ENCODE assay signal across 8 cellular contexts in the genomic region with DNA sequence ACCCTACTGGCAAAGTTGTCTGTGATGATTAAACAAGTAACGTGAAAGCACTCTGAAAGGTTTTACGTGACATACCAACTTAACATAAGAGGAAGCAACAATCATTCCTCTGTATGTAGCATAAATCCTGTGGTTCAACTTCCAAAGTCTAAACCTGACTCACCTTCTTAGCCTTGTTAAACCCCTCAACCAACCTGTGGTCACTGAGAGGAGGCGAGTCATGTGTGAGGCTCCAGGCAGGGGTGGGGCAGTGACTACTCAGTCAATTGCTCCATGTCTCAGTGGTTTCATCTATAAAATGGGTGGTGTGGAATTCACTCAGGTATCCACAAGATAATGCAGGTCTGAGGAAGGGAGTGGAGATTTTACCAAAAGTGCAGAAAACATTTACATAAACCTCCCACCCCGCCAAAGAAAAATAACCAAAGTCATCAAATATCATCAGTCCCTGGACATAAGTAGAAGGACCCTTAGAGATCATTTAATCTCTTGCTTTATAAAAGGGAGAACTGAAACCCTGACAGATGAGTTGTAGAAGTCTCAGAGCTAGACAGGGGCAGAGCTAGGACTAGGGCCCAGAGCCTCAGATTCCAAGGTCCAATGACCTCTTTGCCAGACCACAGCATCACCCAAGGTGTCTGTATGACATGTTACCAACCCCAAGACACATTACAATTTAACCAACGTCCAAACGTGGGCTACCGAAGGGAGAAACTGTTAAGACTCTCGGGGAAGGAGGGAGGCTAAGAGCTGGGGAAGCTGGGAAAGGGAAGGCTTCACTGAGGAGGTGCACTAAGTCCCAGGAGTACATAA. TPM values are rescaled to one million over a fixed set of nuclear protein-coding genes. Genes with fewer than 3 reads are reported as not detected.
DNase-seq lines count a peak whose midpoint lies in the region; ATAC-seq, FAIRE-seq and TF ChIP-seq lines count a peak whose summit lies in the region.

No MANE protein-coding gene starts in this region.

- H4K20me1 ChIP-seq in HCT116 (ENCODE audit: insufficient read depth), result no peaks in the 10 kb centered on the region
- no peaks in the 10 kb centered on the region for H4K20me1 ChIP-seq in PC-9 (ENCODE audit: insufficient read depth)
- no peaks in the 10 kb centered on the region for H4K20me1 ChIP-seq in GM12878 (ENCODE audit: control insufficient read depth, insufficient read depth)

- peak; percentile 23 for FAIRE-seq in GM12878 (lab: Jason Lieb, UNC)

- H3F3A ChIP-seq in PC-9 (ENCODE audit: insufficient read depth, low read depth), result peaks cover 43% of the 10 kb centered on the region

- TF ChIP-seq RAD21 in HCT116 (IDR thresholded peaks at IDR 0.05; ENCODE audit: low read depth), result no peak
- TF ChIP-seq RAD21 in GM12878 (IDR thresholded peaks at IDR 0.05; ENCODE audit: insufficient read depth, low read depth, low read length), result no peak

- H3K79me2 ChIP-seq in HCT116 (ENCODE audit: insufficient read depth, low read length), result peaks cover 15% of the 10 kb centered on the region
- H3K79me2 ChIP-seq in PC-9 (ENCODE audit: low read depth), result peaks cover 20% of the 10 kb centered on the region
- peaks cover 54% of the 10 kb centered on the region for H3K79me2 ChIP-seq in GM12878 (ENCODE audit: control insufficient read depth, insufficient read depth, low read length)

- peak; percentile 54 to 60; a peak in 1 of 4 replicates for TF ChIP-seq EP300 in GM12878 (IDR thresholded peaks at IDR 0.05; ENCODE audit: borderline replicate concordance in 1 of 2, control insufficient read depth in 1 of 2, low read depth in 2 of 2, low read length in 2 of 2)

- ATAC-seq in HCT116 (peak; percentile 23; the same call in 1 of the 2 replicates), GM12878 (peak; percentile 74), HG02763 (IDR thresholded peaks at IDR 0.05; ENCODE audit: unreplicated experiment) (no peak)

- H3K4me2 ChIP-seq in HCT116 (ENCODE audit: low read length) (peak overlapping the region; percentile 90), PC-9 (peak overlapping the region; percentile 93), GM12878 (ENCODE audit: control insufficient read depth, insufficient read depth) (peak overlapping the region; percentile 94)

- TF ChIP-seq POLR2A in HCT116 (IDR thresholded peaks at IDR 0.05; ENCODE audit: borderline replicate concordance, extremely low read depth, insufficient read depth, insufficient read length) (no peak), GM12878 (IDR thresholded peaks at IDR 0.05; ENCODE audit: low read depth, low read length) (peak; percentile 36)

- CTCF ChIA-PET in HCT116 (lab: Charles Lee), result no interaction called here
- CTCF ChIA-PET in PC-9 (lab: Charles Lee), result interaction anchor here (0.5 kb wide), 1 partner anchor 86 kb away, joined by 5 read pairs; no protein-coding TSS in a partner anchor
- CTCF ChIA-PET in GM12878 (lab: Yijun Ruan, JAX), result interaction anchor here (0.5 to 8.6 kb wide), 9 partner anchors 8 to 211 kb away, joined by 3 to 119 read pairs (median 5); partner anchors contain the start of gene MXD1

- TF ChIP-seq CTCF in HCT116 (IDR thresholded peaks at IDR 0.05 in 2 of 3, conservative IDR thresholded peaks at IDR 0.05 in 1 of 3; ENCODE audit: borderline replicate concordance in 1 of 3, insufficient read depth in 1 of 3, low read depth in 2 of 3, low read length in 2 of 3) (no peak), PC-9 (conservative IDR thresholded peaks at IDR 0.05) (no peak), GM12878 (IDR thresholded peaks at IDR 0.05 in 2 of 3, conservative IDR thresholded peaks at IDR 0.05 in 1 of 3; ENCODE audit: control insufficient read depth in 2 of 3, extremely low read depth in 1 of 3, insufficient read depth in 1 of 3, low read depth in 3 of 3, low read length in 3 of 3) (no peak), neutrophil (IDR thresholded peaks at IDR 0.05) (no peak)

- no peak overlapping the region for H2AFZ ChIP-seq in HCT116 (ENCODE audit: low read depth, low read length, poor library complexity, severe bottlenecking)
- H2AFZ ChIP-seq in PC-9, result no peak overlapping the region
- no peak overlapping the region; the same call in 1 of the 2 replicates for H2AFZ ChIP-seq in GM12878 (ENCODE audit: control insufficient read depth, low read depth, low read length)

- H3K9me3 ChIP-seq in HCT116 (ENCODE audit: control insufficient read depth in 1 of 2, insufficient read depth in 1 of 2, low read depth in 1 of 2, low read length in 2 of 2) (no peaks in the 10 kb centered on the region), PC-9 (ENCODE audit: insufficient read depth, low read depth) (no peaks in the 10 kb centered on the region), GM12878 (replicated peaks; ENCODE audit: control insufficient read depth, insufficient read depth, low read length) (no peaks in the 10 kb centered on the region; the same call in 2 of the 3 replicates), neutrophil (no peaks in the 10 kb centered on the region)

- intact Hi-C loops in HCT116 (cut with micrococcal nuclease), result loop anchor here (2.0 kb wide), 1 partner anchor 169 kb away; the partner anchor contains the start of gene MXD1
- intact Hi-C loops in PC-9 (cut with micrococcal nuclease; ENCODE audit: unreplicated experiment), result no loop called here
- intact Hi-C loops in GM12878 (cut with micrococcal nuclease; ENCODE audit: unreplicated experiment), result loop anchor here (1.0 kb wide), 1 partner anchor 12 kb away; no protein-coding TSS in a partner anchor

- peaks cover 12 to 16% of the 10 kb centered on the region in 2 experiments; a peak in 3 of 4 replicates for H3K36me3 ChIP-seq in HCT116 (ENCODE audit: control insufficient read depth in 1 of 2, insufficient read depth in 2 of 2, low read length in 2 of 2)
- peaks cover 20% of the 10 kb centered on the region for H3K36me3 ChIP-seq in PC-9 (ENCODE audit: low read depth)
- H3K36me3 ChIP-seq in GM12878 (ENCODE audit: control insufficient read depth in 2 of 2, insufficient read depth in 2 of 2, low read length in 1 of 2), result peaks cover 6 to 17% of the 10 kb centered on the region in 2 experiments
- H3K36me3 ChIP-seq in neutrophil, result no peaks in the 10 kb centered on the region

- in situ Hi-C loops in GM12878 (cut with MboI), result no loop called here

- BruUV-seq in HCT116 (replicated peaks; lab: Mats Ljungman, UMichigan), result no TSS peak
- no TSS peak for BruUV-seq in PC-9 (replicated peaks; lab: Mats Ljungman, UMichigan)
- no TSS peak for BruUV-seq in GM12878 (replicated peaks; lab: Mats Ljungman, UMichigan)

- 6% methylated on average over 8 of the region's 8 CpGs for WGBS in GM12878 (ENCODE audit: insufficient coverage, insufficient replicate concordance, low lambda C conversion rate, missing lambda C conversion rate)

- H3K9ac ChIP-seq in HCT116 (ENCODE audit: low read length), result peak overlapping the region; percentile 97
- H3K9ac ChIP-seq in GM12878 (ENCODE audit: control insufficient read depth, insufficient read depth, low read length), result peak overlapping the region; percentile 92

- SMC1A ChIA-PET in GM12878 (lab: Charles Lee; ENCODE audit: uncharacterized antibody, unreplicated experiment), result interaction anchor here (1.0 to 9.8 kb wide), 13 partner anchors 11 to 359 kb away, joined by 3 to 170 read pairs (median 35); partner anchors contain the start of gene MXD1

- POLR2A ChIA-PET in HCT116 (lab: Charles Lee) (interaction anchor here (1.6 to 3.8 kb wide), 3 partner anchors 58 to 170 kb away, joined by 4 to 32 read pairs (median 10); partner anchors contain the start of genes C2orf42 and MXD1), PC-9 (lab: Charles Lee; ENCODE audit: unreplicated experiment) (interaction anchor here (0.6 kb wide), 1 partner anchor 52 kb away, joined by 3 read pairs; no protein-coding TSS in a partner anchor), GM12878 (lab: Charles Lee) (interaction anchor here (1.8 to 13.4 kb wide), 10 partner anchors 11 to 170 kb away, joined by 6 to 187 read pairs (median 48); partner anchors contain the start of gene MXD1)

- H3K4me1 ChIP-seq in HCT116 (ENCODE audit: control insufficient read depth in 1 of 2, insufficient read depth in 2 of 2, low read length in 2 of 2) (peaks cover 32 to 55% of the 10 kb centered on the region in 2 experiments), PC-9 (replicated peaks; ENCODE audit: insufficient read depth) (peaks cover 33% of the 10 kb centered on the region), GM12878 (ENCODE audit: control insufficient read depth, insufficient read depth, low read length) (peaks cover 34% of the 10 kb centered on the region), neutrophil (ENCODE audit: control insufficient read depth in 1 of 2, insufficient read depth in 1 of 2, low read depth in 1 of 2, low read length in 1 of 2) (peaks cover 64 to 71% of the 10 kb centered on the region in 2 experiments)

- no peaks in the 10 kb centered on the region for H3K27me3 ChIP-seq in HCT116 (ENCODE audit: insufficient read depth, low read length)
- no peaks in the 10 kb centered on the region for H3K27me3 ChIP-seq in PC-9 (ENCODE audit: insufficient read depth, low read depth)
- H3K27me3 ChIP-seq in GM12878 (replicated peaks in 1 of 2; ENCODE audit: control insufficient read depth in 2 of 2, insufficient read depth in 2 of 2, low read length in 1 of 2), result no peaks in the 10 kb centered on the region
- H3K27me3 ChIP-seq in neutrophil, result no peaks in the 10 kb centered on the region

- DNase-seq in HCT116 (ENCODE audit: low read depth, low spot score) (peak; percentile 83), PC-9 (peak; percentile 29 to 76), GM12878 (ENCODE audit: low read depth, low spot score) (peak; percentile 88), substantia nigra (lab: John Stamatoyannopoulos, UW) (no peak), NCI-H524 (lab: John Stamatoyannopoulos, UW) (no peak)

- H3K9me2 ChIP-seq in HCT116 (ENCODE audit: insufficient read depth) (no peaks in the 10 kb centered on the region), PC-9 (ENCODE audit: insufficient read depth) (no peaks in the 10 kb centered on the region)

- RAD21 ChIA-PET in HCT116 (lab: Charles Lee; ENCODE audit: low non-redundant PET in 1 of 2, low total read pairs in 2 of 2, uncharacterized antibody in 2 of 2, unreplicated experiment in 2 of 2) (no interaction called here), GM12878 (lab: Charles Lee; ENCODE audit: unreplicated experiment) (interaction anchor here (0.5 to 10.7 kb wide), 20 partner anchors 8 to 359 kb away, joined by 3 to 181 read pairs (median 15); partner anchors contain the start of genes ANXA4, MXD1 and SNRPG)

- peak overlapping the region; percentile 34 for H3K4me3 ChIP-seq in GM08714 (ENCODE audit: low read length)
- H3K4me3 ChIP-seq in HCT116 (replicated peaks in 1 of 2; ENCODE audit: low read depth in 1 of 2, low read length in 2 of 2), result 0 out of 4 replicates have a peak overlapping the region, but pooled peaks of 1 of the 2 experiments have one; percentile 2
- no peak overlapping the region for H3K4me3 ChIP-seq in PC-9
- peak overlapping the region; percentile 69 for H3K4me3 ChIP-seq in GM12878
- no peak overlapping the region for H3K4me3 ChIP-seq in neutrophil (ENCODE audit: low read depth in 1 of 2, low read length in 1 of 2)

- peak overlapping the region; percentile 100; the same call in 1 of the 2 replicates for H3K27ac ChIP-seq in HCT116 (ENCODE audit: low read depth, low read length)
- peak overlapping the region; percentile 100 for H3K27ac ChIP-seq in PC-9
- H3K27ac ChIP-seq in GM12878 (ENCODE audit: control insufficient read depth, insufficient read depth), result peak overlapping the region; percentile 100
- peak overlapping the region; percentile 99 for H3K27ac ChIP-seq in neutrophil
- H3K27ac ChIP-seq in substantia nigra (ENCODE audit: low read depth, low read length, poor library complexity, severe bottlenecking), result no peak overlapping the region

RNA-seq across cellular contexts. Expression of gene PCBP1, which starts 3.7 kb away (rescaled TPM):
- total RNA-seq in HCT116 (2021; ENCODE audit: unreplicated experiment) (256 TPM), PC-9 (2021) (148 and 227 TPM in 2 replicates), GM12878 (2014; rRNA removed) (64.0 and 84.2 TPM in 2 replicates), GM12878 (2014; rRNA removed; fragmentation: Illumina TruSeq; extraction: Trizol) (45.5 and 47.3 TPM in 2 replicates), GM12878 (2021) (494 and 497 TPM in 2 replicates)
- polyA plus RNA-seq in HCT116 (2012), result 225 and 232 TPM in 2 replicates
- total RNA-seq in GM12878 (2013; cell fraction: nucleolus; rRNA removed), result 26.7 and 27.7 TPM in 2 replicates
- 211 TPM for polyA plus RNA-seq in GM12878 (2011; ENCODE audit: low read depth)
- polyA plus RNA-seq in GM12878 (2011; rRNA removed) (83.5 and 121 TPM in 2 replicates), GM12878 (2014; fragmentation: Illumina TruSeq; extraction: Trizol) (304 and 338 TPM in 2 replicates), GM12878 (2014; fragmentation: Nextera tagmentation; extraction: Ambion mirVana) (10 to 100 TPM; 24.4 to 28.9 TPM), GM12878 (2014; rRNA removed) (221 and 272 TPM in 2 replicates), GM12878 (2016; fragmentation: Nextera tagmentation; extraction: Ambion mirVana) (100 to 1,000 TPM; 138 to 259 TPM)
- polyA plus RNA-seq in GM12878 (2011; cell fraction: cytosol; rRNA removed), result 149 and 196 TPM in 2 replicates
- polyA plus RNA-seq in GM12878 (2011; cell fraction: nucleus; rRNA removed), result 123 and 173 TPM in 2 replicates
- polyA plus RNA-seq in GM12878 (2012), result 433 and 458 TPM in 2 replicates
- polyA minus RNA-seq in GM12878 (2011; rRNA and poly(A)+ RNA removed), result 85.5 and 116 TPM in 2 replicates
- 83.9 and 87.5 TPM in 2 replicates for polyA minus RNA-seq in GM12878 (2011; cell fraction: cytosol; rRNA and poly(A)+ RNA removed)
- polyA minus RNA-seq in GM12878 (2011; cell fraction: nucleus; rRNA and poly(A)+ RNA removed), result 37.4 and 58.0 TPM in 2 replicates

Comparison
In these comparisons a context has a peak if more than half of its experiments do, and no peak if none do; other contexts are left out.
1. H3K4me3 ChIP-seq: peak in GM08714 (single experiment) and GM12878 (single experiment); none in PC-9 (single experiment) and neutrophil (0 of 2).
2. DNase-seq: peak in HCT116 (single experiment), PC-9 (2 of 2) and GM12878 (single experiment); none in substantia nigra (0 of 49) and NCI-H524 (0 of 2).
3. Peak in every context shown above with its lines, with median percentiles within 50 percentile points of each other: H3K4me2 ChIP-seq.